24 cellular contexts compared by ENCODE assay signal in genomic region chr2:134465228-134465627, GRCh38.
"Had no signal": no experiment of that assay in that cellular context is flagged by ENCODE, and none has a peak within 500 bp of the region (broad histone marks: within the 10 kb centered on the region; RNA-seq: fewer than 3 reads in every experiment).

No MANE protein-coding gene starts in this region.

- ATAC-seq: activated T-cell treated with anti-CD3 and anti-CD28 coated beads, Interleukin-2, amount 50 U/mL, for 72 hours; Panc1; Right ventricle myocardium inferior had no signal

- DNase-seq: activated CD4-positive, alpha-beta memory T cell treated with anti-CD3 and anti-CD28 coated beads for 36 hours; activated CD4-positive, alpha-beta T cell treated with anti-CD3 and anti-CD28 coated beads, Interleukin-2, amount 10 ng/mL, durations not matched to agents 7 days and 5 days; activated CD4-positive, CD25-positive, alpha-beta regulatory T cell; activated gamma-delta T cell treated with Interleukin-2 at 50 U/mL for 16 hours; activated naive CD4-positive, alpha-beta T cell treated with anti-CD3 and anti-CD28 coated beads, Interleukin-2, amount 50 U/mL, for 16 hours; activated naive CD8-positive, alpha-beta T cell treated with anti-CD3 and anti-CD28 coated beads, Interleukin-2, amount 10 ng/mL, durations not matched to agents 7 days and 5 days; activated T-cell treated with anti-CD3 and anti-CD28 coated beads, Interleukin-2, amount 50 U/mL, for 72 hours; anterior cingulate cortex; MG63; MV-4-11; NCI-H1092 treated with DMSO at 0.1 percent for 48 hours; NCI-H1417 treated with DMSO at 0.1 percent for 48 hours; NCI-H1694; NCI-H2029 treated with DMSO at 0.1 percent for 48 hours; NCI-H345; NCI-H510A; NK-92 treated with Interleukin-12 subunit alpha and Interleukin-12 subunit beta, amount 100 ng/mL, for 24 hours; OCI-M1; RPMI8226; SJCRH30; SK-N-SH; T-helper 1 cell had no signal
